8 cellular contexts compared by ENCODE assay signal in genomic region chr3:14404396-14405119, GRCh38. TPM values are rescaled to one million over a fixed set of nuclear protein-coding genes. Genes with fewer than 3 reads are reported as not detected.
DNase-seq lines count a peak whose midpoint lies in the region; ATAC-seq and TF ChIP-seq lines count a peak whose summit lies in the region.
"Had no signal": no experiment of that assay in that cellular context is flagged by ENCODE, and none has a peak within 500 bp of the region (broad histone marks: within the 10 kb centered on the region; RNA-seq: fewer than 3 reads in every experiment).

No MANE protein-coding gene starts in this region.

- H3K9me3 Mint-ChIP-seq in H9 (peaks cover 0 to 4% of the 10 kb centered on the region in 2 experiments; a peak in 1 of 5 replicates), T-cell (no peaks in the 10 kb centered on the region)

- H3K9me3 ChIP-seq in H9 (ENCODE audit: control insufficient read depth, low read depth, low read length): no peaks in the 10 kb centered on the region
- no peaks in the 10 kb centered on the region for H3K9me3 ChIP-seq in spleen

- no peaks in the 10 kb centered on the region for H3K27me3 ChIP-seq in H9 (ENCODE audit: insufficient read depth, low read length)
- no peaks in the 10 kb centered on the region for H3K27me3 ChIP-seq in spleen (replicated peaks in 1 of 7)

- no peak overlapping the region for H2BK15ac ChIP-seq in H9 (ENCODE audit: low read depth, low read length)

- peaks cover 15 to 24% (median 19%) of the 10 kb centered on the region in 3 experiments for H3K36me3 Mint-ChIP-seq in H9 (ENCODE audit: insufficient read depth in 1 of 3, low read depth in 3 of 3)
- peaks cover 6% of the 10 kb centered on the region for H3K36me3 Mint-ChIP-seq in T-cell

- H4K91ac ChIP-seq in H9 (ENCODE audit: insufficient read length, low read depth, low read length): no peak overlapping the region

- no peak overlapping the region for H2BK120ac ChIP-seq in H9 (ENCODE audit: low read depth, low read length, poor library complexity, severe bottlenecking)

- H3K4me1 ChIP-seq in H9 (ENCODE audit: insufficient read depth, low read length): peaks cover 4% of the 10 kb centered on the region; the same call in 1 of the 2 replicates
- H3K4me1 ChIP-seq in spleen: peaks cover 30 to 92% (median 70%) of the 10 kb centered on the region in 6 donors

- H2BK5ac ChIP-seq in H9 (ENCODE audit: insufficient read length, low read length): no peak overlapping the region

- H2AK5ac ChIP-seq in H9 (ENCODE audit: insufficient read length, low read length): no peak overlapping the region

- H3K27ac ChIP-seq in H9 (ENCODE audit: insufficient read length, low read depth, low read length) (no peak overlapping the region), spleen (peak overlapping the region in 7 of 8 donors; percentile 97 to 100 (median 98))

- H3K4me1 Mint-ChIP-seq in H9: peaks cover 35 to 42% of the 10 kb centered on the region in 2 experiments
- H3K4me1 Mint-ChIP-seq in T-cell: peaks cover 45 to 55% (median 52%) of the 10 kb centered on the region in 3 donors

- TF ChIP-seq CTCF in H9 (conservative IDR thresholded peaks at IDR 0.05) (no peak), foreskin fibroblast (IDR thresholded peaks at IDR 0.05; ENCODE audit: low read depth, low read length) (no peak), spleen (IDR thresholded peaks at IDR 0.05 in 8 of 11, conservative IDR thresholded peaks at IDR 0.05 in 3 of 11) (no peak)

- H3K23me2 ChIP-seq in H9 (ENCODE audit: insufficient read length, low read depth, low read length, poor library complexity, severe bottlenecking): peaks cover 11% of the 10 kb centered on the region

- H3K23ac ChIP-seq in H9 (ENCODE audit: insufficient read length, low read depth, low read length): no peak overlapping the region

- no peaks in the 10 kb centered on the region for H4K20me1 ChIP-seq in H9 (ENCODE audit: control insufficient read depth, insufficient read depth, insufficient read length)

- intact Hi-C loops in spleen (cut with DNase I; ENCODE audit: low total_unique reads): loop anchor here (10.0 kb wide), 1 partner anchor 50 kb away; no protein-coding TSS in a partner anchor

- H3K79me1 ChIP-seq in H9 (ENCODE audit: insufficient read depth, low read depth, low read length, poor library complexity, severe bottlenecking): peaks cover 15% of the 10 kb centered on the region

- no peak overlapping the region for H4K5ac ChIP-seq in H9 (ENCODE audit: insufficient read length, low read depth, low read length)

- H4K8ac ChIP-seq in H9 (replicated peaks; ENCODE audit: insufficient read length, low read depth, low read length): no peak overlapping the region

- H3K4ac ChIP-seq in H9 (ENCODE audit: low read depth, low read length): no peak overlapping the region

- H3K27me3 Mint-ChIP-seq in H9 (ENCODE audit: low read depth) (peaks cover 10% of the 10 kb centered on the region; the same call in 1 of the 2 replicates), T-cell (no peaks in the 10 kb centered on the region)

- POLR2A ChIA-PET in T-cell (lab: Charles Lee): interaction anchor here (0.5 to 1.3 kb wide), 4 partner anchors 20 to 803 kb away, joined by 3 to 5 read pairs (median 4); no protein-coding TSS in a partner anchor

- H3K4me3 ChIP-seq in foreskin fibroblast (ENCODE audit: low read depth in 1 of 2, low read length in 2 of 2) (peak overlapping the region; percentile 68 to 90), spleen (peak overlapping the region; percentile 72 to 92 (median 84))

- DNase-seq in H9: no peak
- no peak for DNase-seq in T-cell
- no peak for DNase-seq in foreskin fibroblast
- no peak for DNase-seq in spleen
- no peak for DNase-seq in putamen (ENCODE audit: low spot score)
- DNase-seq: NCI-H187 treated with DMSO at 0.1 percent for 48 hours had no signal

- no peak overlapping the region for H3T11ph ChIP-seq in H9 (ENCODE audit: low read length)

- H3K56ac ChIP-seq in H9 (ENCODE audit: insufficient read length, low read depth, low read length): no peak overlapping the region

- TF ChIP-seq POLR2A in spleen (IDR thresholded peaks at IDR 0.05): no peak

- ATAC-seq in T-cell (replicated peaks in 1 of 4) (no peak), HG02870 (IDR thresholded peaks at IDR 0.05; ENCODE audit: unreplicated experiment) (no peak), GM18868 (IDR thresholded peaks at IDR 0.05; ENCODE audit: unreplicated experiment) (no peak)

- no peak overlapping the region for H2BK12ac ChIP-seq in H9 (ENCODE audit: insufficient read length, low read depth, low read length)

- H3K27ac Mint-ChIP-seq in H9 (peak overlapping the region in 1 of 3 experiments; percentile 74; a peak in 2 of 7 replicates), T-cell (peak overlapping the region; percentile 46 to 66)

- WGBS in H9 (ENCODE audit: extremely low coverage, insufficient read length, low lambda C conversion rate): no CpG with 5 or more reads among the region's 8 CpGs
- 43 to 73% (median 64%) methylated on average over 6 to 8 of the region's 8 CpGs for WGBS in spleen, 5 donors

- H3K4me3 Mint-ChIP-seq in H9: peak overlapping the region; percentile 95 to 100
- peak overlapping the region; percentile 92 to 100 (median 97) for H3K4me3 Mint-ChIP-seq in T-cell

- H2BK20ac ChIP-seq in H9 (ENCODE audit: low read depth, low read length, poor library complexity, severe bottlenecking): no peak overlapping the region

- no peak overlapping the region for H3K18ac ChIP-seq in H9 (ENCODE audit: insufficient read length, low read depth, low read length)

- no peak overlapping the region for H3K9ac ChIP-seq in H9 (ENCODE audit: extremely low read depth, insufficient read length, low read length)

- H3K4me2 ChIP-seq in H9 (ENCODE audit: insufficient read depth, insufficient read length, low read length): peak overlapping the region; percentile 83

- CTCF ChIA-PET in T-cell (lab: Charles Lee): interaction anchor here in 1 of 2 donors (0.9 to 1.3 kb wide), 4 partner anchors 20 to 64 kb away, joined by 3 to 5 read pairs (median 4); no protein-coding TSS in a partner anchor

- peaks cover 43% of the 10 kb centered on the region; the same call in 1 of the 2 replicates for H3K79me2 ChIP-seq in H9 (ENCODE audit: insufficient read depth, low read length)

- peaks cover 0 to 27% (median 0%) of the 10 kb centered on the region in 6 donors for H3K36me3 ChIP-seq in spleen

- no peak overlapping the region; the same call in 1 of the 2 replicates for H3K14ac ChIP-seq in H9 (ENCODE audit: insufficient read depth, low read length)

- H2AFZ ChIP-seq in H9 (ENCODE audit: low read length): no peak overlapping the region

RNA-seq across cellular contexts. Expression of gene SLC6A6, which starts 2.2 kb away (rescaled TPM):
- 70.8 and 72.6 TPM in 2 replicates for total RNA-seq in H9 (2021)
- 10 to 100 TPM; 49.3 to 72.5 (median 63.6) TPM for total RNA-seq in T-cell
- 100 to 1,000 TPM in 6 of 7 donors, 10 to 100 TPM in 1; 75.4 to 150 (median 128) TPM for total RNA-seq in spleen
- polyA plus RNA-seq in spleen: 10 to 100 TPM in 1 of 3 donors, 1 to 10 TPM in 2; 3.4 to 14.2 (median 3.9) TPM
